Comparison of ENCODE assay signal across 26 cellular contexts in genomic region chr3:133159498-133160475, GRCh38.
DNase-seq lines count a peak whose midpoint lies in the region; ATAC-seq and TF ChIP-seq lines count a peak whose summit lies in the region.
"Had no signal": no experiment of that assay in that cellular context is flagged by ENCODE, and none has a peak within 500 bp of the region (broad histone marks: within the 10 kb centered on the region; RNA-seq: fewer than 3 reads in every experiment).

No MANE protein-coding gene starts in this region.

- DNase-seq in GM06990 (ENCODE audit: extremely low read depth, insufficient read length) (peak; percentile 15), OCI-M1 (lab: John Stamatoyannopoulos, UW) (peak; percentile 88), NCI-H446 treated with DMSO at 0.1 percent for 48 hours (lab: John Stamatoyannopoulos, UW) (no peak), NCI-H128 (lab: John Stamatoyannopoulos, UW; ENCODE audit: unreplicated experiment) (no peak), GF-D8 (lab: John Stamatoyannopoulos, UW) (no peak)
- DNase-seq in stimulated activated naive CD4-positive, alpha-beta T cell treated with Interleukin-2 at 50 U/mL for 16 hours (lab: John Stamatoyannopoulos, UW): no peak
- DNase-seq: activated CD4-positive, alpha-beta T cell treated with anti-CD3 and anti-CD28 coated beads, Interleukin-2, amount 50 U/mL, for 1 hour; activated CD8-positive, alpha-beta memory T cell treated with anti-CD3 and anti-CD28 coated beads, Interleukin-2, amount 50 U/mL, for 4 hours; activated effector memory CD4-positive, alpha-beta T cell treated with Interleukin-2 at 50 U/mL for 16 hours; activated naive CD8-positive, alpha-beta T cell treated with anti-CD3 and anti-CD28 coated beads, Interleukin-2, amount 50 U/mL, for 24 hours; Caco-2; colonic mucosa; head of caudate nucleus; left colon; naive thymus-derived CD4-positive, alpha-beta T cell; NCI-H146; PC-3; SIG-M5; stimulated activated CD4-positive, alpha-beta T cell treated with anti-CD3 and anti-CD28 coated beads, Interleukin-12 subunit alpha, Interleukin-12 subunit beta, amount 100 ng/mL, for 4 hours; T-helper 1 cell had no signal

- TF ChIP-seq CTCF in GM06990 (IDR thresholded peaks at IDR 0.05; ENCODE audit: insufficient read depth, low read length, poor library complexity, severe bottlenecking): no peak

- no peak overlapping the region for H3K4me3 ChIP-seq in GM06990 (replicated peaks; ENCODE audit: low read depth, low read length)
- H3K4me3 ChIP-seq: colonic mucosa, GM23338, right atrium auricular region, suprapubic skin had no signal

- no peaks in the 10 kb centered on the region for H3K27me3 ChIP-seq in GM06990 (replicated peaks; ENCODE audit: control insufficient read depth, insufficient read depth, low read length)
- H3K27me3 ChIP-seq: colonic mucosa, right atrium auricular region, suprapubic skin had no signal

- H3K36me3 ChIP-seq in GM06990 (ENCODE audit: control insufficient read depth, insufficient read depth, low read length): no peaks in the 10 kb centered on the region
- H3K36me3 ChIP-seq: colonic mucosa, right atrium auricular region, suprapubic skin had no signal

- ATAC-seq in GM21381 (IDR thresholded peaks at IDR 0.05; ENCODE audit: unreplicated experiment): peak; percentile 62
- ATAC-seq in HG03159 (IDR thresholded peaks at IDR 0.05; ENCODE audit: unreplicated experiment): peak; percentile 66
- ATAC-seq: activated naive CD8-positive, alpha-beta T cell treated with anti-CD3 and anti-CD28 coated beads, Interleukin-2, amount 50 U/mL, for 24 hours; GM23338; HepG2; left colon; naive thymus-derived CD4-positive, alpha-beta T cell; PC-3 had no signal

Comparison
In these comparisons a context has a peak if more than half of its experiments do, and no peak if none do; other contexts are left out.
1. DNase-seq: peak in GM06990 (single experiment) and OCI-M1 (single experiment); none in stimulated activated naive CD4-positive, alpha-beta T cell treated with Interleukin-2 at 50 U/mL for 16 hours (single experiment), NCI-H446 treated with DMSO at 0.1 percent for 48 hours (single experiment), NCI-H128 (single experiment) and GF-D8 (single experiment).